Comparison of ENCODE assay signal across 21 cellular contexts in the genomic region with DNA sequence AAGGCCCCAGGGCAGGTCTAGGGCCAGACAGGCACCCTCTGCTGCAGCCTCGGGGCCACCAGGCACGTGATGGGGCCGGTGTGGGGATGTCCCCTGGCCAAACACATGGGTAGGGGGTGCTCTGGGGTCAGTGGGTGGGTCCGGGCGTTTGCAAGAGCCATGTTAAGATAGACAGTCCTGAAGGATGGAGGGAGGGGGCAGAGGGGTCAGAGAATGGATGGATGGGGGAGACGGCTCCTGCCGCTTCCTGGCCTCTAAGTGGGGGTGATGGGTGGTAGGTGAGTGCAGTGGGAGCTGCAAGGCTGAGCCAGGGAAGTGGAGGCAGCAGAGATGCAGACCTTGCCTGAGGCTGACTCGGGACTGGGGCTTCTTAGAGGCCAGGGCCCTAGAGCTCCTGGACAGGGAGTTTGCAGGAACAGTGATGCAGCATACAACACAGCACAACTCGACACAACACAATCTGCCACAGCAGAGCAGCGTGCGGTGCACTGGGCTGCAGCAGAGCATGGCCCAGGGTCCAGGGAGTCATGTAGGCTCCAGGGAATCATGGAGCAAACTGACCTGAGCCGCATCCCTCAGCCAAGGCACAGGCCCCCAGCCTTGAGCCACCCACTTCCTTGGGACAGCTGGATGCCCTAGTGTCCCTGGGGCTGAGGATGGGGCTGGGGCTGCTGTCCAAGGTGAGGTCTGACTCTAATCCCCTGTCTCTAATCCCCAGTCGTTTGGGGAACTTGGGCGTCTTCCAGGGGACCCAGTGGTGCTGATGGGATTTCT.
"Had no signal": no experiment of that assay in that cellular context is flagged by ENCODE, and none has a peak within 500 bp of the region (broad histone marks: within the 10 kb centered on the region; RNA-seq: fewer than 3 reads in every experiment).

No MANE protein-coding gene starts in this region.

- H3K4me2 ChIP-seq: KMS-11 had no signal

- H3K4me1 ChIP-seq: SJSA1 had no signal

- H3K27ac ChIP-seq: KMS-11, SJSA1, SK-N-MC had no signal

- H3K27me3 ChIP-seq: SJSA1 had no signal

- FAIRE-seq: RCC 7860 had no signal

- H3K9ac ChIP-seq: KMS-11 had no signal

- H3K9me3 ChIP-seq: SJSA1 had no signal

- DNase-seq: Kasumi-1, MM.1S, NCI-H1092 treated with DMSO at 0.1 percent for 48 hours, NCI-H1436, NCI-H187, NCI-H2029, NCI-H2081 treated with DMSO at 0.1 percent for 48 hours, NCI-H2171, NCI-H226, NCI-H446, NCI-H510A, NCI-H524 treated with DMSO at 0.1 percent for 48 hours, NCI-H69, NCI-H774, Right ventricle myocardium superior, RPMI8226, SIG-M5 had no signal

- H3K4me3 ChIP-seq: SJSA1, SK-N-MC had no signal

- H3K36me3 ChIP-seq: SJSA1 had no signal
